ENCODE assay signal across 8 cellular contexts in the genomic region with DNA sequence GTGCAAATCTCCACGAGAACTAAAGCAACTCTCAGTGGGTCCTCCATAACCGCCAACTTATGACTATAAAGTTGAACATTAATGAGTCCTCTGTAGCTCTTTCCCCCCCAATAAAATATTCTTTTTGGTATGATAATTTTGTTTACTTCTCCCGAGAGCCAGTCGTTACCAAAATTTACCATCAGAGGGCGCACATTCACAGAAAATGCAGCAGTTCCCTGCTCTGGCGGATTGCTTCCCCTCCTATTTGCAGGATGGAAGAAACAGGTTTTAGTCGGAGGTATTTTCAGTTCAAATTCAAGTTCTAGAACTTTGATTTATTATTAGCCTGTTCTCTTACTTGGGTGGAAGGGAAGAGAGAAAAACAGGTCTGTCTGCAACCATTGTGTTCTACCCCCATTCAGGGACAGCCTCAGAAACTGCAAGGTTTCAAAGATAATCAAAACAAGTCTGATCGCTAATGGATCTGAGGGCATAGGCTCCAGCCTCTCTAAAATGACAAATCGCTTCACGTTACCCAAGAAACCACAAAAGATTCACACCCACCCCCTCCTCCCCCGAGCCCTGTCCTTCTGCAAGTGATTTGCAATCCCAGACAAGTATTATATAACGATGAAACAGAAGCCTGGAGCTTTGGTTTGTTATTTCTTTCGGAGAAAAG.
A peak's percentile ranks its signal among the peaks of the same experiment; 100 is the strongest.
DNase-seq lines count a peak whose midpoint lies in the region; ATAC-seq and TF ChIP-seq lines count a peak whose summit lies in the region.

No MANE protein-coding gene starts in this region.

- no peak overlapping the region for H3K18ac ChIP-seq in neuronal stem cell (ENCODE audit: low read length)

- H3K27me3 ChIP-seq in HUES48 (ENCODE audit: control insufficient read depth, insufficient read depth, low read length) (0 out of 2 replicates have a peak, but pooled peaks cover 7% of the 10 kb centered on the region), neuronal stem cell (ENCODE audit: control insufficient read depth in 3 of 3, insufficient read depth in 3 of 3, low read depth in 1 of 3, low read length in 3 of 3) (no peaks in the 10 kb centered on the region), upper lobe of left lung (no peaks in the 10 kb centered on the region)

- TF ChIP-seq EP300 in upper lobe of left lung (IDR thresholded peaks at IDR 0.05) = no peak

- H2AFZ ChIP-seq in OCI-LY7 (ENCODE audit: low read length) (no peak overlapping the region; the same call in 1 of the 2 replicates), neuronal stem cell (ENCODE audit: low read length) (peak overlapping the region; percentile 80)

- H4K91ac ChIP-seq in neuronal stem cell (ENCODE audit: low read depth, low read length, poor library complexity) = no peak overlapping the region

- H3K14ac ChIP-seq in neuronal stem cell (ENCODE audit: low read length) = no peak overlapping the region

- no peak overlapping the region for H2BK5ac ChIP-seq in neuronal stem cell (ENCODE audit: low read length)

- H3K23ac ChIP-seq in neuronal stem cell (ENCODE audit: low read depth, low read length, poor library complexity) = no peak overlapping the region

- POLR2A ChIA-PET in OCI-LY7 (lab: Charles Lee) = interaction anchor here (0.5 kb wide), 1 partner anchor 283 kb away, joined by 3 read pairs; no protein-coding TSS in a partner anchor

- H3K9me3 ChIP-seq in HUES48 (ENCODE audit: control insufficient read depth, insufficient read depth, low read length) (no peaks in the 10 kb centered on the region), OCI-LY7 (ENCODE audit: low read length) (no peaks in the 10 kb centered on the region), neuronal stem cell (replicated peaks in 1 of 2; ENCODE audit: control insufficient read depth in 2 of 2, insufficient read depth in 1 of 2, low read depth in 1 of 2, low read length in 2 of 2) (no peaks in the 10 kb centered on the region), upper lobe of left lung (no peaks in the 10 kb centered on the region)

- H3K4me3 ChIP-seq in HUES48 (ENCODE audit: low read depth, low read length) = peak overlapping the region; percentile 28; the same call in 1 of the 2 replicates
- no peak overlapping the region for H3K4me3 ChIP-seq in OCI-LY7 (ENCODE audit: low read depth, low read length, poor library complexity, severe bottlenecking)
- H3K4me3 ChIP-seq in neuronal stem cell (ENCODE audit: low read length in 2 of 2) = no peak overlapping the region
- H3K4me3 ChIP-seq in upper lobe of left lung = no peak overlapping the region

- no peaks in the 10 kb centered on the region for H3K79me1 ChIP-seq in neuronal stem cell (ENCODE audit: low read depth, low read length)

- H2BK120ac ChIP-seq in neuronal stem cell (ENCODE audit: low read depth, low read length) = no peak overlapping the region

- H2AK5ac ChIP-seq in neuronal stem cell (ENCODE audit: low read depth, low read length) = no peak overlapping the region

- no TSS peak for BruUV-seq in OCI-LY7 (replicated peaks; lab: Mats Ljungman, UMichigan)

- TF ChIP-seq POLR2A in upper lobe of left lung (IDR thresholded peaks at IDR 0.05) = no peak

- H3K27ac ChIP-seq in HUES48 (ENCODE audit: low read depth, low read length) (no peak overlapping the region), OCI-LY7 (ENCODE audit: low read depth, low read length, poor library complexity, severe bottlenecking) (no peak overlapping the region), neuronal stem cell (replicated peaks; ENCODE audit: low read length) (no peak overlapping the region), upper lobe of left lung (no peak overlapping the region)

- WGBS in neuronal stem cell (ENCODE audit: extremely low coverage in 2 of 2, insufficient read length in 2 of 2, insufficient replicate concordance in 1 of 2), 2 donors = no CpG with 5 or more reads among the region's 13 CpGs
- WGBS in upper lobe of left lung, 2 donors = 2 to 13% methylated on average over 13 of the region's 13 CpGs

- peaks cover 25% of the 10 kb centered on the region for H3K4me1 ChIP-seq in HUES48 (ENCODE audit: control insufficient read depth, insufficient read depth, low read length)
- no peaks in the 10 kb centered on the region for H3K4me1 ChIP-seq in OCI-LY7 (ENCODE audit: insufficient read depth, low read length, poor library complexity, severe bottlenecking)
- H3K4me1 ChIP-seq in neuronal stem cell (ENCODE audit: control insufficient read depth in 2 of 2, insufficient read depth in 1 of 2, low read depth in 1 of 2, low read length in 2 of 2) = peaks cover 7 to 8% of the 10 kb centered on the region in 2 donors
- H3K4me1 ChIP-seq in upper lobe of left lung = no peaks in the 10 kb centered on the region

- no peaks in the 10 kb centered on the region for H4K20me1 ChIP-seq in OCI-LY7 (ENCODE audit: insufficient read depth, low read length)

- peak in 1 of 2 donors; percentile 67 for ATAC-seq in upper lobe of left lung (ENCODE audit: low FRiP score in 2 of 2)
- no peak for ATAC-seq in HG03571 (IDR thresholded peaks at IDR 0.05; ENCODE audit: unreplicated experiment)

- no peak overlapping the region for H2BK15ac ChIP-seq in neuronal stem cell (ENCODE audit: low read length)

- DNase-seq in G401 (ENCODE audit: low spot score) = peak; percentile 84
- DNase-seq in OCI-LY7 (ENCODE audit: low spot score) = peak; percentile 41
- peak; percentile 72 for DNase-seq in activated T-cell treated with anti-CD3 and anti-CD28 coated beads, Interleukin-2, amount 50 U/mL, for 48 hours
- peak; percentile 73 for DNase-seq in fibroblast of peridontal ligament (ENCODE audit: extremely low read depth)
- peak; percentile 48 for DNase-seq in neuronal stem cell (ENCODE audit: low spot score)
- DNase-seq in upper lobe of left lung = peak in 1 of 2 donors; percentile 32

- no peak overlapping the region for H4K8ac ChIP-seq in neuronal stem cell (ENCODE audit: low read depth, low read length)

- TF ChIP-seq CTCF in OCI-LY7 (conservative IDR thresholded peaks at IDR 0.05; ENCODE audit: low read length) (peak; percentile 81), upper lobe of left lung (IDR thresholded peaks at IDR 0.05) (peak; percentile 37 to 64 (median 61))

- H3K79me2 ChIP-seq in OCI-LY7 (ENCODE audit: insufficient read depth, low read depth, low read length) = no peaks in the 10 kb centered on the region

- H3K9me2 ChIP-seq in OCI-LY7 (ENCODE audit: insufficient read depth, low read length) = no peaks in the 10 kb centered on the region

- H3K4me2 ChIP-seq in OCI-LY7 (ENCODE audit: low read length) = no peak overlapping the region
- no peak overlapping the region for H3K4me2 ChIP-seq in neuronal stem cell (ENCODE audit: insufficient read depth, low read length, poor library complexity, severe bottlenecking)

- H3K4ac ChIP-seq in neuronal stem cell (ENCODE audit: low read length) = no peak overlapping the region

- no peak overlapping the region for H3K9ac ChIP-seq in HUES48 (ENCODE audit: low read depth, low read length)
- no peak overlapping the region for H3K9ac ChIP-seq in neuronal stem cell (ENCODE audit: low read depth, low read length, poor library complexity)

- H2BK12ac ChIP-seq in neuronal stem cell (ENCODE audit: low read length) = no peak overlapping the region

- CTCF ChIA-PET in OCI-LY7 (lab: Charles Lee; ENCODE audit: unreplicated experiment) = no interaction called here

- H3K36me3 ChIP-seq in HUES48 (ENCODE audit: control insufficient read depth, insufficient read depth, low read length) = no peaks in the 10 kb centered on the region
- no peaks in the 10 kb centered on the region for H3K36me3 ChIP-seq in OCI-LY7 (ENCODE audit: insufficient read depth, low read length)
- H3K36me3 ChIP-seq in neuronal stem cell (replicated peaks in 1 of 2; ENCODE audit: control insufficient read depth in 2 of 2, insufficient read depth in 2 of 2, low read length in 2 of 2) = no peaks in the 10 kb centered on the region
- no peaks in the 10 kb centered on the region for H3K36me3 ChIP-seq in upper lobe of left lung

- intact Hi-C loops in OCI-LY7 (cut with micrococcal nuclease; ENCODE audit: unreplicated experiment) = no loop called here

- in situ Hi-C loops in G401 (cut with HindIII; ENCODE audit: low sequenced_read_pairs) = no loop called here
